In genomic region chr7:149489391-149490024, GRCh38 we compare ENCODE assay signal across 1 cellular context.
TF ChIP-seq lines count a peak whose summit lies in the region.

No MANE protein-coding gene starts in this region.

TF ChIP-seq in HCT116, 20 proteins besides CTCF, POLR2A, EP300 and RAD21:
- TF ChIP-seq SIN3A (IDR thresholded peaks at IDR 0.05; ENCODE audit: low read depth) (no peak), FOSL1 (IDR thresholded peaks at IDR 0.05; ENCODE audit: low read depth) (no peak), ZBTB33 (IDR thresholded peaks at IDR 0.05; ENCODE audit: extremely low read depth, insufficient replicate concordance, low read length) (no peak), JUND (IDR thresholded peaks at IDR 0.05) (no peak), EGR1 (IDR thresholded peaks at IDR 0.05; ENCODE audit: low read depth) (no peak), ELF1 (IDR thresholded peaks at IDR 0.05; ENCODE audit: borderline replicate concordance, low read depth) (no peak), CEBPB (IDR thresholded peaks at IDR 0.05; ENCODE audit: low read depth) (no peak), CBX3 (IDR thresholded peaks at IDR 0.05; ENCODE audit: low read depth) (no peak)
